ENCODE assay signal across 16 cellular contexts in genomic region chr20:61514018-61514755, GRCh38.
DNase-seq lines count a peak whose midpoint lies in the region; TF ChIP-seq lines count a peak whose summit lies in the region.
"Had no signal": no experiment of that assay in that cellular context is flagged by ENCODE, and none has a peak within 500 bp of the region (broad histone marks: within the 10 kb centered on the region; RNA-seq: fewer than 3 reads in every experiment).

No MANE protein-coding gene starts in this region.

- H3F3A ChIP-seq in SK-N-SH (replicated peaks; ENCODE audit: insufficient read depth), result no peaks in the 10 kb centered on the region

- H3K9ac ChIP-seq in HUES64 (ENCODE audit: low read depth, low read length) (no peak overlapping the region), SK-N-SH (no peak overlapping the region)

- TF ChIP-seq CTCF in SK-N-SH (IDR thresholded peaks at IDR 0.05), result no peak

- WGBS in HUES64, result 77% methylated on average over 8 of the region's 10 CpGs
- WGBS in SK-N-SH (ENCODE audit: low lambda C conversion rate), result 43% methylated on average over 10 of the region's 10 CpGs

- H3K9me3 ChIP-seq in HUES64 (ENCODE audit: insufficient read depth, low read depth, low read length) (no peaks in the 10 kb centered on the region), SK-N-SH (no peaks in the 10 kb centered on the region)

- no peaks in the 10 kb centered on the region for H3K79me2 ChIP-seq in SK-N-SH (ENCODE audit: insufficient read depth)

- no peak overlapping the region for H3K4me3 ChIP-seq in HUES64 (ENCODE audit: low read length)
- no peak overlapping the region for H3K4me3 ChIP-seq in SK-N-SH (ENCODE audit: low read depth in 2 of 2, low read length in 1 of 2)

- no peaks in the 10 kb centered on the region for H4K20me1 ChIP-seq in SK-N-SH (ENCODE audit: insufficient read depth)

- H3K4me2 ChIP-seq in SK-N-SH, result no peak overlapping the region

- no peak for TF ChIP-seq RAD21 in SK-N-SH (IDR thresholded peaks at IDR 0.05; ENCODE audit: low read length)

- intact Hi-C loops in posterior vena cava (cut with DNase I), result no loop called here

- peaks cover 21% of the 10 kb centered on the region for H3K4me1 ChIP-seq in HUES64 (ENCODE audit: insufficient read depth, low read length)
- H3K4me1 ChIP-seq in SK-N-SH (ENCODE audit: control insufficient read depth in 1 of 2, insufficient read depth in 2 of 2, low read depth in 1 of 2, low read length in 1 of 2), result no peaks in the 10 kb centered on the region
- H3K4me1 ChIP-seq: Caco-2 had no signal

- H3K9me2 ChIP-seq in SK-N-SH, result no peaks in the 10 kb centered on the region

- no peaks in the 10 kb centered on the region for H3K27me3 ChIP-seq in HUES64 (ENCODE audit: insufficient read depth, low read length)
- H3K27me3 ChIP-seq in SK-N-SH (ENCODE audit: insufficient read depth), result no peaks in the 10 kb centered on the region

- H3K27ac ChIP-seq in HUES64 (ENCODE audit: low read depth, low read length) (0 out of 2 replicates have a peak overlapping the region, but pooled peaks have one; percentile 1), SK-N-SH (ENCODE audit: low read depth in 2 of 2, low read length in 1 of 2) (no peak overlapping the region)

- CTCF ChIA-PET in SK-N-SH (lab: Yijun Ruan, JAX), result interaction anchor here (1.1 kb wide), 1 partner anchor 16 kb away, joined by 4 read pairs; no protein-coding TSS in a partner anchor

- TF ChIP-seq EP300 in SK-N-SH (IDR thresholded peaks at IDR 0.05; ENCODE audit: borderline replicate concordance in 1 of 2, low read depth in 1 of 2, low read length in 1 of 2), result no peak

- H3K36me3 ChIP-seq in HUES64 (ENCODE audit: insufficient read depth, low read length) (no peaks in the 10 kb centered on the region), SK-N-SH (replicated peaks in 1 of 2; ENCODE audit: control insufficient read depth in 1 of 2, insufficient read depth in 2 of 2, low read length in 1 of 2) (no peaks in the 10 kb centered on the region)

- DNase-seq in ACHN, result peak; percentile 54
- DNase-seq in kidney tubule cell (ENCODE audit: low spot score), result peak; percentile 66
- peak; percentile 2 for DNase-seq in posterior vena cava (ENCODE audit: low spot score)
- no peak for DNase-seq in islet precursor cell
- DNase-seq in activated gamma-delta T cell treated with Interleukin-2 at 50 U/mL for 16 hours, result no peak
- DNase-seq in SK-N-SH, result no peak
- DNase-seq in CD1c-positive myeloid dendritic cell (ENCODE audit: extremely low spot score), result no peak
- DNase-seq: 8988T; Caco-2; CD4-positive, alpha-beta T cell; GDM1; NCI-H1105; NCI-H226; NCI-H524; NCI-H82 had no signal

- H2AFZ ChIP-seq in SK-N-SH (ENCODE audit: low read depth), result no peak overlapping the region

- POLR2A ChIA-PET in SK-N-SH (lab: Yijun Ruan, JAX), result no interaction called here

- in situ Hi-C loops in ACHN (cut with HindIII; ENCODE audit: low pct_ligation_motif_present, low pct_unique_long_range_greater_than_20kb, low sequenced_read_pairs), result no loop called here

TF ChIP-seq in SK-N-SH, 30 proteins besides CTCF, POLR2A, EP300 and RAD21:
- no peak for TF ChIP-seq CHD2 (IDR thresholded peaks at IDR 0.05; ENCODE audit: low read length, partially characterized antibody)
- no peak for TF ChIP-seq YY1 (IDR thresholded peaks at IDR 0.05; ENCODE audit: low read depth)
- TF ChIP-seq TEAD4 (IDR thresholded peaks at IDR 0.05; ENCODE audit: borderline replicate concordance, insufficient read depth), result no peak
- no peak for TF ChIP-seq RXRA (IDR thresholded peaks at IDR 0.05; ENCODE audit: borderline replicate concordance, low read depth)
- TF ChIP-seq RFX5 (IDR thresholded peaks at IDR 0.05; ENCODE audit: low read length), result no peak
- no peak for TF ChIP-seq SMC3 (IDR thresholded peaks at IDR 0.05; ENCODE audit: low read depth, low read length)
- no peak for TF ChIP-seq IRF3 (IDR thresholded peaks at IDR 0.05; ENCODE audit: low read depth, low read length)
- TF ChIP-seq PBX3 (IDR thresholded peaks at IDR 0.05), result no peak
- no peak for TF ChIP-seq POLR2AphosphoS5 (IDR thresholded peaks at IDR 0.05; ENCODE audit: low read depth, low read length)
- TF ChIP-seq EZH2phosphoT487 (IDR thresholded peaks at IDR 0.05; ENCODE audit: borderline replicate concordance, low read depth), result no peak
- no peak for TF ChIP-seq ELF1 (IDR thresholded peaks at IDR 0.05)
- TF ChIP-seq RCOR1 (IDR thresholded peaks at IDR 0.05; ENCODE audit: low read length), result no peak
- TF ChIP-seq, protein P1, sequence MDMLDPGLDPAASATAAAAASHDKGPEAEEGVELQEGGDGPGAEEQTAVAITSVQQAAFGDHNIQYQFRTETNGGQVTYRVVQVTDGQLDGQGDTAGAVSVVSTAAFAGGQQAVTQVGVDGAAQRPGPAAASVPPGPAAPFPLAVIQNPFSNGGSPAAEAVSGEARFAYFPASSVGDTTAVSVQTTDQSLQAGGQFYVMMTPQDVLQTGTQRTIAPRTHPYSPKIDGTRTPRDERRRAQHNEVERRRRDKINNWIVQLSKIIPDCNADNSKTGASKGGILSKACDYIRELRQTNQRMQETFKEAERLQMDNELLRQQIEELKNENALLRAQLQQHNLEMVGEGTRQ (IDR thresholded peaks at IDR 0.05; ENCODE audit: borderline replicate concordance, low read depth, low read length), result no peak
- no peak for TF ChIP-seq NRF1 (IDR thresholded peaks at IDR 0.05; ENCODE audit: low read depth, low read length)
- no peak for TF ChIP-seq GATA2 (CRISPR knock-in tag; IDR thresholded peaks at IDR 0.05)
- TF ChIP-seq USF1 (IDR thresholded peaks at IDR 0.05; ENCODE audit: borderline replicate concordance, low read depth), result no peak
- no peak for TF ChIP-seq FOXJ3 (CRISPR knock-in tag; IDR thresholded peaks at IDR 0.05)
- no peak for TF ChIP-seq MEF2A (IDR thresholded peaks at IDR 0.05; ENCODE audit: borderline replicate concordance, low read depth)
- TF ChIP-seq JUND (IDR thresholded peaks at IDR 0.05), result no peak

Comparison
In these comparisons a context has a peak if more than half of its experiments do, and no peak if none do; other contexts are left out.
1. DNase-seq: peak in ACHN (single experiment), kidney tubule cell (single experiment) and posterior vena cava (single experiment); none in islet precursor cell (single experiment), activated gamma-delta T cell treated with Interleukin-2 at 50 U/mL for 16 hours (single experiment), SK-N-SH (single experiment) and CD1c-positive myeloid dendritic cell (single experiment).